24 cellular contexts compared by ENCODE assay signal in genomic region chr1:118210051-118210722, GRCh38. TPM values are rescaled to one million over a fixed set of nuclear protein-coding genes. Genes with fewer than 3 reads are reported as not detected.
"Had no signal": no experiment of that assay in that cellular context is flagged by ENCODE, and none has a peak within 500 bp of the region (broad histone marks: within the 10 kb centered on the region; RNA-seq: fewer than 3 reads in every experiment).

No MANE protein-coding gene starts in this region.

- H3K27me3 Mint-ChIP-seq: activated CD8-positive, alpha-beta T cell treated with anti-CD3 and anti-CD28 coated beads for 36 hours; activated naive CD4-positive, alpha-beta T cell treated with anti-CD3 and anti-CD28 coated beads, Interleukin-2, amount 10 ng/mL, durations not matched to agents 7 days and 5 days; activated naive CD8-positive, alpha-beta T cell treated with anti-CD3 and anti-CD28 coated beads for 36 hours; IgD-negative memory B cell had no signal

- ATAC-seq: activated CD4-positive, CD25-positive, alpha-beta regulatory T cell treated with anti-CD3 and anti-CD28 coated beads, Interleukin-2, amount 50 U/mL, for 24 hours; activated CD8-positive, alpha-beta T cell treated with anti-CD3 and anti-CD28 coated beads for 36 hours; activated T-cell treated with anti-CD3 and anti-CD28 coated beads, Interleukin-2, amount 50 U/mL, for 72 hours had no signal

- H3K4me3 ChIP-seq: Peyer's patch had no signal

- H3K4me1 Mint-ChIP-seq: activated naive CD4-positive, alpha-beta T cell treated with anti-CD3 and anti-CD28 coated beads, Interleukin-2, amount 10 ng/mL, durations not matched to agents 7 days and 5 days; activated naive CD8-positive, alpha-beta T cell treated with anti-CD3 and anti-CD28 coated beads for 36 hours had no signal

- H3K27ac ChIP-seq: brain microvascular endothelial cell, Peyer's patch had no signal

- H3K9me3 Mint-ChIP-seq: activated naive CD4-positive, alpha-beta T cell treated with anti-CD3 and anti-CD28 coated beads, Interleukin-2, amount 10 ng/mL, durations not matched to agents 7 days and 5 days; activated naive CD8-positive, alpha-beta T cell treated with anti-CD3 and anti-CD28 coated beads for 36 hours; activated T-helper 2 cell treated with anti-CD3 and anti-CD28 coated beads, Interferon-gamma antibody, Interleukin-2, Interleukin-4, amounts not matched to agents 10 μg/mL and 5 μg/mL and 100 μg/mL, durations not matched to agents 14 hours and 24 hours and 36 hours; T-helper 1 cell treated with Interleukin-12 subunit alpha and Interleukin-12 subunit beta and Interleukin-4 antibody, amounts not matched to agents 30 μg/mL and 1 μg/mL, for 36 hours had no signal

- H3K4me3 Mint-ChIP-seq: activated CD8-positive, alpha-beta T cell treated with anti-CD3 and anti-CD28 coated beads for 36 hours; activated naive CD4-positive, alpha-beta T cell treated with anti-CD3 and anti-CD28 coated beads, Interleukin-2, amount 10 ng/mL, durations not matched to agents 7 days and 5 days; activated naive CD8-positive, alpha-beta T cell treated with anti-CD3 and anti-CD28 coated beads for 36 hours; activated T-cell treated with anti-CD3 and anti-CD28 coated beads, Interleukin-2, amount 50 U/mL, for 72 hours; IgD-negative memory B cell; T-helper 1 cell treated with Interleukin-12 subunit alpha and Interleukin-12 subunit beta and Interleukin-4 antibody, amounts not matched to agents 30 μg/mL and 1 μg/mL, for 36 hours had no signal

- H3K27ac Mint-ChIP-seq: activated CD8-positive, alpha-beta T cell treated with anti-CD3 and anti-CD28 coated beads for 36 hours; activated naive CD4-positive, alpha-beta T cell treated with anti-CD3 and anti-CD28 coated beads, Interleukin-2, amount 10 ng/mL, durations not matched to agents 7 days and 5 days; activated naive CD8-positive, alpha-beta T cell treated with anti-CD3 and anti-CD28 coated beads for 36 hours; activated T-cell treated with anti-CD3 and anti-CD28 coated beads, Interleukin-2, amount 50 U/mL, for 72 hours; activated T-helper 2 cell treated with anti-CD3 and anti-CD28 coated beads, Interferon-gamma antibody, Interleukin-2, Interleukin-4, amounts not matched to agents 10 μg/mL and 5 μg/mL and 100 μg/mL, durations not matched to agents 14 hours and 24 hours and 36 hours; T-helper 1 cell treated with Interleukin-12 subunit alpha and Interleukin-12 subunit beta and Interleukin-4 antibody, amounts not matched to agents 30 μg/mL and 1 μg/mL, for 36 hours had no signal

- H3K27me3 ChIP-seq: brain microvascular endothelial cell, Peyer's patch had no signal

- H3K4me1 ChIP-seq: Peyer's patch had no signal

- H3K36me3 Mint-ChIP-seq: activated naive CD4-positive, alpha-beta T cell treated with anti-CD3 and anti-CD28 coated beads, Interleukin-2, amount 10 ng/mL, durations not matched to agents 7 days and 5 days; activated naive CD8-positive, alpha-beta T cell treated with anti-CD3 and anti-CD28 coated beads for 36 hours had no signal

- DNase-seq: activated CD4-positive, alpha-beta T cell treated with anti-CD3 and anti-CD28 coated beads for 4 hours; activated CD8-positive, alpha-beta memory T cell treated with anti-CD3 and anti-CD28 coated beads, Interleukin-2, amount 50 U/mL, for 4 hours; activated CD8-positive, alpha-beta T cell treated with anti-CD3 and anti-CD28 coated beads for 36 hours; activated gamma-delta T cell treated with Interleukin-2 at 50 U/mL for 16 hours; activated naive CD4-positive, alpha-beta T cell treated with anti-CD3 and anti-CD28 coated beads, Interleukin-2, amount 10 ng/mL, durations not matched to agents 7 days and 5 days; activated naive CD8-positive, alpha-beta T cell treated with anti-CD3 and anti-CD28 coated beads for 36 hours; activated T-cell treated with anti-CD3 and anti-CD28 coated beads, Interleukin-2, amount 50 U/mL, for 72 hours; brain microvascular endothelial cell; caudate nucleus; KG1; NCI-H1092 treated with DMSO at 0.1 percent for 48 hours; NCI-H1436; NCI-H1694 treated with DMSO at 0.1 percent for 48 hours; NCI-H2029 treated with DMSO at 0.1 percent for 48 hours; NCI-H526 treated with DMSO at 0.1 percent for 48 hours; Peyer's patch; SHP77 treated with DMSO at 0.1 percent for 48 hours had no signal

RNA-seq across cellular contexts. Expression of gene SPAG17, which starts 25.2 kb away (rescaled TPM):
- total RNA-seq: activated CD8-positive, alpha-beta T cell treated with anti-CD3 and anti-CD28 coated beads for 36 hours; activated naive CD8-positive, alpha-beta T cell treated with anti-CD3 and anti-CD28 coated beads for 36 hours; activated T-cell treated with anti-CD3 and anti-CD28 coated beads, Interleukin-2, amount 50 U/mL, for 72 hours; activated T-helper 2 cell treated with anti-CD3 and anti-CD28 coated beads, Interferon-gamma antibody, Interleukin-2, Interleukin-4, amounts not matched to agents 10 μg/mL and 5 μg/mL and 100 μg/mL, durations not matched to agents 14 hours and 24 hours and 36 hours; LHCN-M2; M059J; Peyer's patch; SK-MEL-5 had no signal
- polyA plus RNA-seq: IgD-negative memory B cell had no signal
